ENCODE assay signal across 26 cellular contexts in the genomic region with DNA sequence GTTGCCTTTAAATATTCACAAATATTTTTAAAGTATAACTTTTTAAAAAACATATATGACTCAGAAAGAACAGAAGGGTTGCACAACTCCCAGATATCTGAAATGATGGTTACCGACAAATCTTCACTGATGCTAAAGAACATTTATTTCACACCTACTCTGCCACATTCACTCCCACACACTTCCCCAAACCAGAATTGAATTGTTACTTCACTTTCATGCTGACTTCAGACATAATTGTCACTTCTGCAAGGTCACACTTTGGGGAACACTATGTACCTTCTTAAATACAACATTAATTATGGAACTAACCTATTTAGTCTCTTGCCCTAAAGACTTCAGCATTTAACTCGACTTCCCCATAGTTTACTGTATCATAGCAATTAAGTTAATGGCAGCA.
"Had no signal": no experiment of that assay in that cellular context is flagged by ENCODE, and none has a peak within 500 bp of the region (broad histone marks: within the 10 kb centered on the region; RNA-seq: fewer than 3 reads in every experiment).

No MANE protein-coding gene starts in this region.

- H3K27me3 Mint-ChIP-seq: memory B cell; stimulated activated naive CD8-positive, alpha-beta T cell treated with anti-CD3 and anti-CD28 coated beads, Interleukin-15, Interleukin-2, amounts not matched to agents 100 ng/mL and 50 ng/mL, for 24 hours; T-cell had no signal

- H3K9me3 Mint-ChIP-seq: memory B cell; stimulated activated naive CD8-positive, alpha-beta T cell treated with anti-CD3 and anti-CD28 coated beads, Interleukin-15, Interleukin-2, amounts not matched to agents 100 ng/mL and 50 ng/mL, for 24 hours had no signal

- H3K4me3 ChIP-seq: adrenal gland, ascending aorta, coronary artery, esophagus muscularis mucosa, gastroesophageal sphincter, heart left ventricle, ovary, prostate gland, suprapubic skin, tibial nerve had no signal

- H3K4me1 Mint-ChIP-seq: memory B cell, nephron had no signal

- DNase-seq: activated CD4-positive, alpha-beta T cell treated with anti-CD3 and anti-CD28 coated beads, Interleukin-2, amount 50 U/mL, for 1 hour; activated CD4-positive, CD25-positive, alpha-beta regulatory T cell treated with anti-CD3 and anti-CD28 coated beads, Interleukin-2, amount 50 U/mL, for 72 hours; activated CD8-positive, alpha-beta memory T cell treated with anti-CD3 and anti-CD28 coated beads, Interleukin-2, amount 50 U/mL, for 48 hours; activated effector memory CD4-positive, alpha-beta T cell treated with Interleukin-2 at 50 U/mL for 16 hours; activated T-cell treated with anti-CD3 and anti-CD28 coated beads, Interleukin-2, amount 50 U/mL, for 48 hours; adrenal gland; heart left ventricle; left colon; ovary; right cardiac atrium; stimulated activated CD4-positive, alpha-beta T cell treated with anti-CD3 and anti-CD28 coated beads, Interleukin-4, amount 100 ng/mL, for 24 hours; T-cell; WERI-Rb-1 had no signal

- H3K27me3 ChIP-seq: adrenal gland, ascending aorta, esophagus muscularis mucosa, gastroesophageal sphincter, heart left ventricle, neutrophil, ovary, suprapubic skin, tibial nerve had no signal

- ATAC-seq: gastroesophageal sphincter, heart left ventricle, left colon, right cardiac atrium, T-cell had no signal

- H3K36me3 ChIP-seq: adrenal gland, ascending aorta, esophagus muscularis mucosa, gastroesophageal sphincter, heart left ventricle, neutrophil, ovary, prostate gland, suprapubic skin, tibial nerve, WERI-Rb-1 had no signal

- H3K27ac Mint-ChIP-seq: activated naive CD4-positive, alpha-beta T cell treated with anti-CD3 and anti-CD28 coated beads, Interleukin-2, amount 50 U/mL, for 72 hours; memory B cell; nephron; stimulated activated naive CD8-positive, alpha-beta T cell treated with anti-CD3 and anti-CD28 coated beads, Interleukin-15, Interleukin-2, amounts not matched to agents 100 ng/mL and 50 ng/mL, for 24 hours; T-cell; T-helper 2 cell treated with Interferon-gamma antibody and Interleukin-4, amounts not matched to agents 5 μg/mL and 100 μg/mL, for 36 hours had no signal

- H3K4me3 Mint-ChIP-seq: memory B cell; nephron; stimulated activated naive CD8-positive, alpha-beta T cell treated with anti-CD3 and anti-CD28 coated beads, Interleukin-15, Interleukin-2, amounts not matched to agents 100 ng/mL and 50 ng/mL, for 24 hours; T-cell; T-helper 2 cell treated with Interferon-gamma antibody and Interleukin-4, amounts not matched to agents 5 μg/mL and 100 μg/mL, for 36 hours had no signal

- H3K27ac ChIP-seq: adrenal gland, ascending aorta, coronary artery, esophagus muscularis mucosa, gastroesophageal sphincter, heart left ventricle, neutrophil, ovary, prostate gland, suprapubic skin, tibial nerve, WERI-Rb-1 had no signal
